Comparison of ENCODE assay signal across 1 cellular context in the genomic region with DNA sequence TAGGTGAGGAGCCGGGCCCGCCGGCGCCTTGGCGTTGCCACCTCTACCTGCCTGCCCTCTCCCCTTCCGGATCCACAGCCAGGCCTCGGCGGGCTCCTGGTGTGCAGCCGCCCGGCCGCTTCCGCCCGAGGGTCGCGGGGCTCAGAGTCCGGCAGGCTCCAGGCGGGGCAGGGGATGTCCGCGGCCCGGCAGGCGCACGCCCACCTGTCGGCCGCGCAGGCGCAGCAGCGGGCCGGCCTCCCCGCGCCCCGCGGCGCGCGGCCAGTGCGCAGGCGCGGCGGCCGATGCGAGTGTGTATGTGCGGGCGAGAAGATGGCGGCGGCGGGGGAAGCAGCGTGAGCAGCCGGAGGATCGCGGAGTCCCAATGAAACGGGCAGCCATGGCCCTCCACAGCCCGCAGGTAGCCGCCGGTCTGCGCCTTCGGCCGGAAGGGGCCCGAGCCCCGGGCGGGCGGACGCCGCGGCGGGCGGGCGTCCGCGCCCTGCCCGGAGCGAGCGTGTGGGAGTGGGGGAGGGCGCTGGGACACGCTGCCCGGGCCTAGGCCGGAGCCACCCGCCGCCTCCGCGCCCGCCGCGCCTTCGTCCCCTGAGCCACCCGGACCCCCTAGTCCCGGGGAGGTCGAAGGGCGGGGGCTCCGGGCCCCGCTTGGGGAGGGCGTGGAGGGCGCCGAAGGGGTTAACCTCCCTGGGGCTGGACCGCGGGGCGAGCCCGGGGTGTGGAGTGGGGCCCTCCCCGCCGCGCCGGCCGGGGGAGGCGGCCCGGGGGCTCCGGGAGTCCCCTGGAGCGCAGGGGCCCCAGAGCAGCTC.
TF ChIP-seq lines count a peak whose summit lies in the region.

Gene USP10 (plus strand): TSS at position 289 of the 806 bp plus-strand sequence. CDS start 91 bp downstream, at position 380.

TF ChIP-seq in HepG2, 621 proteins besides CTCF, POLR2A, EP300 and RAD21 (continued from another document and continues in another):
- TF ChIP-seq EHMT2 (IDR thresholded peaks at IDR 0.05; ENCODE audit: borderline replicate concordance, low read depth, low read length) (no peak), SP2 (CRISPR knock-in tag; IDR thresholded peaks at IDR 0.05) (no peak), ZNF225 (CRISPR knock-in tag; IDR thresholded peaks at IDR 0.05) (no peak; the same call in 1 of the 2 replicates), ZNF556 (CRISPR knock-in tag; IDR thresholded peaks at IDR 0.05; ENCODE audit: borderline replicate concordance) (peak; percentile 57; the same call in 1 of the 2 replicates), NFKB2 (CRISPR knock-in tag; IDR thresholded peaks at IDR 0.05; ENCODE audit: borderline replicate concordance) (peak; percentile 89; the same call in 1 of the 2 replicates), SSRP1 (CRISPR knock-in tag; IDR thresholded peaks at IDR 0.05) (no peak), HOXD1 (CRISPR knock-in tag; IDR thresholded peaks at IDR 0.05) (peak; percentile 67; the same call in 1 of the 2 replicates), ZNF256 (CRISPR knock-in tag; conservative IDR thresholded peaks at IDR 0.05) (no peak; the same call in 1 of the 2 replicates), KLF12 (CRISPR knock-in tag; IDR thresholded peaks at IDR 0.05; ENCODE audit: borderline replicate concordance) (peak; percentile 87; the same call in 1 of the 2 replicates), CHD4 (IDR thresholded peaks at IDR 0.05; ENCODE audit: borderline replicate concordance, low read length) (no peak), DPF2 (CRISPR knock-in tag; IDR thresholded peaks at IDR 0.05; ENCODE audit: borderline replicate concordance, low read depth) (no peak), MNT (IDR thresholded peaks at IDR 0.05) (no peak), ZNF784 (CRISPR knock-in tag; IDR thresholded peaks at IDR 0.05; ENCODE audit: borderline replicate concordance) (no peak; the same call in 1 of the 2 replicates), CREM (IDR thresholded peaks at IDR 0.05) (no peak), CREM (CRISPR knock-in tag; IDR thresholded peaks at IDR 0.05) (no peak), POLR2AphosphoS2 (IDR thresholded peaks at IDR 0.05; ENCODE audit: low read depth, low read length) (no peak; the same call in 1 of the 2 replicates), KMT2A (CRISPR knock-in tag; IDR thresholded peaks at IDR 0.05) (peak; percentile 96), ELF3 (CRISPR knock-in tag; IDR thresholded peaks at IDR 0.05) (peak; percentile 56), SNAI1 (CRISPR knock-in tag; IDR thresholded peaks at IDR 0.05; ENCODE audit: borderline replicate concordance) (no peak), MXD3 (CRISPR knock-in tag; IDR thresholded peaks at IDR 0.05) (no peak; the same call in none of the 2 replicates), SMYD3 (CRISPR knock-in tag; IDR thresholded peaks at IDR 0.05) (no peak), TOPORS (CRISPR knock-in tag; IDR thresholded peaks at IDR 0.05) (no peak; the same call in 1 of the 2 replicates), CREB3 (CRISPR knock-in tag; IDR thresholded peaks at IDR 0.05) (no peak), ZNF883 (CRISPR knock-in tag; IDR thresholded peaks at IDR 0.05; ENCODE audit: not compliant biosample characterization) (peak; percentile 87), KLF6 (CRISPR knock-in tag; IDR thresholded peaks at IDR 0.05) (peak; percentile 40), ZNF329 (CRISPR knock-in tag; IDR thresholded peaks at IDR 0.05; ENCODE audit: low read depth) (peak; percentile 63), SRSF9 (IDR thresholded peaks at IDR 0.05; ENCODE audit: borderline replicate concordance, insufficient read depth, low read depth, low read length, poor library complexity, severe bottlenecking) (no peak), ZBTB21 (CRISPR knock-in tag; IDR thresholded peaks at IDR 0.05) (no peak), TBX2 (CRISPR knock-in tag; IDR thresholded peaks at IDR 0.05; ENCODE audit: borderline replicate concordance) (peak; percentile 10), CBX2 (IDR thresholded peaks at IDR 0.05; ENCODE audit: low read depth, low read length) (no peak), CBX2 (CRISPR knock-in tag; IDR thresholded peaks at IDR 0.05; ENCODE audit: low read depth) (no peak), TOE1 (CRISPR knock-in tag; IDR thresholded peaks at IDR 0.05) (no peak; the same call in 1 of the 2 replicates), ZNF577 (CRISPR knock-in tag; IDR thresholded peaks at IDR 0.05; ENCODE audit: borderline replicate concordance, low read depth) (no peak), RXRB (CRISPR knock-in tag; IDR thresholded peaks at IDR 0.05; ENCODE audit: borderline replicate concordance) (peak; percentile 50; the same call in 1 of the 2 replicates)
- TF ChIP-seq, protein P1, sequence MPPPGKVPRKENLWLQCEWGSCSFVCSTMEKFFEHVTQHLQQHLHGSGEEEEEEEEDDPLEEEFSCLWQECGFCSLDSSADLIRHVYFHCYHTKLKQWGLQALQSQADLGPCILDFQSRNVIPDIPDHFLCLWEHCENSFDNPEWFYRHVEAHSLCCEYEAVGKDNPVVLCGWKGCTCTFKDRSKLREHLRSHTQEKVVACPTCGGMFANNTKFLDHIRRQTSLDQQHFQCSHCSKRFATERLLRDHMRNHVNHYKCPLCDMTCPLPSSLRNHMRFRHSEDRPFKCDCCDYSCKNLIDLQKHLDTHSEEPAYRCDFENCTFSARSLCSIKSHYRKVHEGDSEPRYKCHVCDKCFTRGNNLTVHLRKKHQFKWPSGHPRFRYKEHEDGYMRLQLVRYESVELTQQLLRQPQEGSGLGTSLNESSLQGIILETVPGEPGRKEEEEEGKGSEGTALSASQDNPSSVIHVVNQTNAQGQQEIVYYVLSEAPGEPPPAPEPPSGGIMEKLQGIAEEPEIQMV (CRISPR knock-in tag; IDR thresholded peaks at IDR 0.05; ENCODE audit: low read depth) = peak; percentile 56; the same call in 1 of the 2 replicates
- TF ChIP-seq, protein P2, sequence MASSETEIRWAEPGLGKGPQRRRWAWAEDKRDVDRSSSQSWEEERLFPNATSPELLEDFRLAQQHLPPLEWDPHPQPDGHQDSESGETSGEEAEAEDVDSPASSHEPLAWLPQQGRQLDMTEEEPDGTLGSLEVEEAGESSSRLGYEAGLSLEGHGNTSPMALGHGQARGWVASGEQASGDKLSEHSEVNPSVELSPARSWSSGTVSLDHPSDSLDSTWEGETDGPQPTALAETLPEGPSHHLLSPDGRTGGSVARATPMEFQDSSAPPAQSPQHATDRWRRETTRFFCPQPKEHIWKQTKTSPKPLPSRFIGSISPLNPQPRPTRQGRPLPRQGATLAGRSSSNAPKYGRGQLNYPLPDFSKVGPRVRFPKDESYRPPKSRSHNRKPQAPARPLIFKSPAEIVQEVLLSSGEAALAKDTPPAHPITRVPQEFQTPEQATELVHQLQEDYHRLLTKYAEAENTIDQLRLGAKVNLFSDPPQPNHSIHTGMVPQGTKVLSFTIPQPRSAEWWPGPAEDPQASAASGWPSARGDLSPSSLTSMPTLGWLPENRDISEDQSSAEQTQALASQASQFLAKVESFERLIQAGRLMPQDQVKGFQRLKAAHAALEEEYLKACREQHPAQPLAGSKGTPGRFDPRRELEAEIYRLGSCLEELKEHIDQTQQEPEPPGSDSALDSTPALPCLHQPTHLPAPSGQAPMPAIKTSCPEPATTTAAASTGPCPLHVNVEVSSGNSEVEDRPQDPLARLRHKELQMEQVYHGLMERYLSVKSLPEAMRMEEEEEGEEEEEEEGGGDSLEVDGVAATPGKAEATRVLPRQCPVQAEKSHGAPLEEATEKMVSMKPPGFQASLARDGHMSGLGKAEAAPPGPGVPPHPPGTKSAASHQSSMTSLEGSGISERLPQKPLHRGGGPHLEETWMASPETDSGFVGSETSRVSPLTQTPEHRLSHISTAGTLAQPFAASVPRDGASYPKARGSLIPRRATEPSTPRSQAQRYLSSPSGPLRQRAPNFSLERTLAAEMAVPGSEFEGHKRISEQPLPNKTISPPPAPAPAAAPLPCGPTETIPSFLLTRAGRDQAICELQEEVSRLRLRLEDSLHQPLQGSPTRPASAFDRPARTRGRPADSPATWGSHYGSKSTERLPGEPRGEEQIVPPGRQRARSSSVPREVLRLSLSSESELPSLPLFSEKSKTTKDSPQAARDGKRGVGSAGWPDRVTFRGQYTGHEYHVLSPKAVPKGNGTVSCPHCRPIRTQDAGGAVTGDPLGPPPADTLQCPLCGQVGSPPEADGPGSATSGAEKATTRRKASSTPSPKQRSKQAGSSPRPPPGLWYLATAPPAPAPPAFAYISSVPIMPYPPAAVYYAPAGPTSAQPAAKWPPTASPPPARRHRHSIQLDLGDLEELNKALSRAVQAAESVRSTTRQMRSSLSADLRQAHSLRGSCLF (CRISPR knock-in tag; IDR thresholded peaks at IDR 0.05; ENCODE audit: borderline replicate concordance) = no peak
- TF ChIP-seq, protein P3, sequence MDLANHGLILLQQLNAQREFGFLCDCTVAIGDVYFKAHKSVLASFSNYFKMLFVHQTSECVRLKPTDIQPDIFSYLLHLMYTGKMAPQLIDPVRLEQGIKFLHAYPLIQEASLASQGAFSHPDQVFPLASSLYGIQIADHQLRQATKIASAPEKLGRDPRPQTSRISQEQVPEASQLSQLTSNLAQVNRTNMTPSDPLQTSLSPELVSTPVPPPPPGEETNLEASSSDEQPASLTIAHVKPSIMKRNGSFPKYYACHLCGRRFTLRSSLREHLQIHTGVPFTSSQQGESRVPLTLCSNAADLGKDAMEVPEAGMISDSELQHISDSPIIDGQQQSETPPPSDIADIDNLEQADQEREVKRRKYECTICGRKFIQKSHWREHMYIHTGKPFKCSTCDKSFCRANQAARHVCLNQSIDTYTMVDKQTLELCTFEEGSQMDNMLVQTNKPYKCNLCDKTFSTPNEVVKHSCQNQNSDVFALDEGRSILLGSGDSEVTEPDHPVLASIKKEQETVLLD (CRISPR knock-in tag; IDR thresholded peaks at IDR 0.05; ENCODE audit: low read depth) = peak; percentile 46; the same call in 1 of the 2 replicates
- TF ChIP-seq, protein P4, sequence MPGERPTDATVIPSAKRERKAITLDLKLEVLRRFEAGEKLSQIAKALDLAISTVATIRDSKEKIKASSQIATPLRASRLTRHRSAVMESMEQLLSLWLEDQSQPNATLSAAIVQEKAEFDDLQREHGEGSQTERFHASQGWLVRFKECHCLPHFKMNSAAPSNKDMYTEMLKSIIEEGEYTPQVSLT (CRISPR knock-in tag; IDR thresholded peaks at IDR 0.05; ENCODE audit: borderline replicate concordance, low read depth) = no peak; the same call in 1 of the 2 replicates
- TF ChIP-seq, protein P5, sequence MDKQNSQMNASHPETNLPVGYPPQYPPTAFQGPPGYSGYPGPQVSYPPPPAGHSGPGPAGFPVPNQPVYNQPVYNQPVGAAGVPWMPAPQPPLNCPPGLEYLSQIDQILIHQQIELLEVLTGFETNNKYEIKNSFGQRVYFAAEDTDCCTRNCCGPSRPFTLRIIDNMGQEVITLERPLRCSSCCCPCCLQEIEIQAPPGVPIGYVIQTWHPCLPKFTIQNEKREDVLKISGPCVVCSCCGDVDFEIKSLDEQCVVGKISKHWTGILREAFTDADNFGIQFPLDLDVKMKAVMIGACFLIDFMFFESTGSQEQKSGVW (CRISPR knock-in tag; IDR thresholded peaks at IDR 0.05; ENCODE audit: borderline replicate concordance) = no peak
- TF ChIP-seq, protein P6, sequence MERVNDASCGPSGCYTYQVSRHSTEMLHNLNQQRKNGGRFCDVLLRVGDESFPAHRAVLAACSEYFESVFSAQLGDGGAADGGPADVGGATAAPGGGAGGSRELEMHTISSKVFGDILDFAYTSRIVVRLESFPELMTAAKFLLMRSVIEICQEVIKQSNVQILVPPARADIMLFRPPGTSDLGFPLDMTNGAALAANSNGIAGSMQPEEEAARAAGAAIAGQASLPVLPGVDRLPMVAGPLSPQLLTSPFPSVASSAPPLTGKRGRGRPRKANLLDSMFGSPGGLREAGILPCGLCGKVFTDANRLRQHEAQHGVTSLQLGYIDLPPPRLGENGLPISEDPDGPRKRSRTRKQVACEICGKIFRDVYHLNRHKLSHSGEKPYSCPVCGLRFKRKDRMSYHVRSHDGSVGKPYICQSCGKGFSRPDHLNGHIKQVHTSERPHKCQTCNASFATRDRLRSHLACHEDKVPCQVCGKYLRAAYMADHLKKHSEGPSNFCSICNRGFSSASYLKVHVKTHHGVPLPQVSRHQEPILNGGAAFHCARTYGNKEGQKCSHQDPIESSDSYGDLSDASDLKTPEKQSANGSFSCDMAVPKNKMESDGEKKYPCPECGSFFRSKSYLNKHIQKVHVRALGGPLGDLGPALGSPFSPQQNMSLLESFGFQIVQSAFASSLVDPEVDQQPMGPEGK (CRISPR knock-in tag; IDR thresholded peaks at IDR 0.05) = peak; percentile 78
- TF ChIP-seq, protein P7, sequence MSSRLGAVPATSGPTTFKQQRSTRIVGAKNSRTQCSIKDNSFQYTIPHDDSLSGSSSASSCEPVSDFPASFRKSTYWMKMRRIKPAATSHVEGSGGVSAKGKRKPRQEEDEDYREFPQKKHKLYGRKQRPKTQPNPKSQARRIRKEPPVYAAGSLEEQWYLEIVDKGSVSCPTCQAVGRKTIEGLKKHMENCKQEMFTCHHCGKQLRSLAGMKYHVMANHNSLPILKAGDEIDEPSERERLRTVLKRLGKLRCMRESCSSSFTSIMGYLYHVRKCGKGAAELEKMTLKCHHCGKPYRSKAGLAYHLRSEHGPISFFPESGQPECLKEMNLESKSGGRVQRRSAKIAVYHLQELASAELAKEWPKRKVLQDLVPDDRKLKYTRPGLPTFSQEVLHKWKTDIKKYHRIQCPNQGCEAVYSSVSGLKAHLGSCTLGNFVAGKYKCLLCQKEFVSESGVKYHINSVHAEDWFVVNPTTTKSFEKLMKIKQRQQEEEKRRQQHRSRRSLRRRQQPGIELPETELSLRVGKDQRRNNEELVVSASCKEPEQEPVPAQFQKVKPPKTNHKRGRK (CRISPR knock-in tag; IDR thresholded peaks at IDR 0.05) = no peak
